ENCODE assay signal across 10 cellular contexts in the genomic region with DNA sequence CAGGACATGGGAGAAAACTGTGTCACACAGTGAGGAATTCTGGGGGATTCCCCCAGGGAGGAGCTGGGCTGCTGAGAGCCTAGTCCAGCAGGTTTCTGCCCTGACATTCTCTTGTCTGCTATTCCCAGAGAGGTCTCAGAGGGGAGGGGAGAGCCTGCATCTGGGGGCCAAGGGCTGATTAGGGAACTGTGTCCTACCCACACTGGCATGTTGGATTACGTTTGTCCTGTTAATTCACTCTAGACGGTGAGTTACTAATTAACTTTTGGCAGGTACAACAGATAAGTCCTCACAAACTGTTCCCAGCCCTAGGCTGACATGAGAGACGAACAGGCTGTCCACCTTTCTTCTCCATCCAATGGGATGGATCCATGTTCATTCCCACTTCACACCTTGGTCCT. TPM values are rescaled to one million over a fixed set of nuclear protein-coding genes. Genes with fewer than 3 reads are reported as not detected.
DNase-seq lines count a peak whose midpoint lies in the region; ATAC-seq and TF ChIP-seq lines count a peak whose summit lies in the region.
"Had no signal": no experiment of that assay in that cellular context is flagged by ENCODE, and none has a peak within 500 bp of the region (broad histone marks: within the 10 kb centered on the region; RNA-seq: fewer than 3 reads in every experiment).

No MANE protein-coding gene starts in this region.

- peaks cover 0 to 1% (median 0%) of the 10 kb centered on the region in 7 donors for H3K9me3 Mint-ChIP-seq in CD14-positive monocyte

- ATAC-seq in GM21390 (IDR thresholded peaks at IDR 0.05; ENCODE audit: unreplicated experiment) (no peak), GM21367 (IDR thresholded peaks at IDR 0.05; ENCODE audit: unreplicated experiment) (no peak)

- no peaks in the 10 kb centered on the region for H3K9me3 ChIP-seq in esophagus (ENCODE audit: control insufficient read depth in 2 of 2, insufficient read depth in 1 of 2, low read depth in 1 of 2, low read length in 1 of 2)
- no peaks in the 10 kb centered on the region for H3K9me3 ChIP-seq in sigmoid colon

- H3K36me3 ChIP-seq in esophagus (ENCODE audit: control insufficient read depth in 2 of 2, insufficient read depth in 2 of 2, low read length in 1 of 2), result peaks cover 0 to 11% of the 10 kb centered on the region in 2 donors
- H3K36me3 ChIP-seq in sigmoid colon, result peaks cover 0 to 5% (median 2%) of the 10 kb centered on the region in 4 donors

- H3K27ac Mint-ChIP-seq in CD14-positive monocyte, result peak overlapping the region; percentile 96 to 100 (median 99)

- H3K4me3 ChIP-seq in esophagus (ENCODE audit: low read depth in 1 of 2, low read length in 2 of 2) (no peak overlapping the region), sigmoid colon (no peak overlapping the region)

- H3K27ac ChIP-seq in RWPE1 (peak overlapping the region; percentile 99), esophagus (ENCODE audit: low read depth in 2 of 2, low read length in 1 of 2) (peak overlapping the region; percentile 99), sigmoid colon (peak overlapping the region; percentile 76 to 98 (median 91))

- H3K27me3 Mint-ChIP-seq in CD14-positive monocyte (ENCODE audit: low read depth in 3 of 3), result peaks cover 0 to 7% (median 2%) of the 10 kb centered on the region in 3 donors

- no peaks in the 10 kb centered on the region for H3K27me3 ChIP-seq in esophagus (ENCODE audit: control insufficient read depth in 1 of 2, insufficient read depth in 2 of 2, low read length in 2 of 2)
- no peaks in the 10 kb centered on the region for H3K27me3 ChIP-seq in sigmoid colon

- intact Hi-C loops in CD14-positive monocyte (cut with micrococcal nuclease) (no loop called here), sigmoid colon (cut with DNase I) (loop anchor here (5.0 kb wide), 3 partner anchors 110 to 195 kb away; a partner anchor contains a TSS)

- H3K4me3 Mint-ChIP-seq in CD14-positive monocyte, result no peak overlapping the region

- no peak for DNase-seq in CD14-positive monocyte (ENCODE audit: low spot score)
- no peak for DNase-seq in RWPE1 (ENCODE audit: low spot score)
- DNase-seq in sigmoid colon, result no peak
- DNase-seq in GM19238 (ENCODE audit: insufficient read length, low spot score), result no peak
- no peak for DNase-seq in NCI-H2107 (lab: John Stamatoyannopoulos, UW)
- DNase-seq: dermis blood vessel endothelial cell had no signal

- CTCF ChIA-PET in RWPE1 (lab: Yijun Ruan, JAX), result interaction anchor here (0.6 kb wide), 3 partner anchors 44 to 823 kb away, joined by 3 to 4 read pairs (median 3); no protein-coding TSS in a partner anchor

- TF ChIP-seq EP300 in sigmoid colon (IDR thresholded peaks at IDR 0.05), result no peak

- H3K36me3 Mint-ChIP-seq in CD14-positive monocyte, result peaks cover 44 to 60% of the 10 kb centered on the region in 2 donors

- 42 to 48% methylated on average over 3 of the region's 3 CpGs for WGBS in esophagus, 2 donors
- WGBS in sigmoid colon, 2 donors, result 18 to 68% methylated on average over 3 of the region's 3 CpGs

- no peak for TF ChIP-seq CTCF in CD14-positive monocyte (IDR thresholded peaks at IDR 0.05)
- no peak for TF ChIP-seq CTCF in RWPE1 (conservative IDR thresholded peaks at IDR 0.05; ENCODE audit: low read depth)
- no peak for TF ChIP-seq CTCF in sigmoid colon (IDR thresholded peaks at IDR 0.05)

- peak in 1 of 2 donors; percentile 22 for TF ChIP-seq POLR2A in sigmoid colon (IDR thresholded peaks at IDR 0.05)

- H3K4me1 Mint-ChIP-seq in CD14-positive monocyte, result peaks cover 75% of the 10 kb centered on the region

- POLR2A ChIA-PET in RWPE1 (lab: Yijun Ruan, JAX; ENCODE audit: low non-redundant PET), result no interaction called here

- H3K4me1 ChIP-seq in esophagus (ENCODE audit: control insufficient read depth in 2 of 2, insufficient read depth in 2 of 2, low read length in 1 of 2) (peaks cover 0 to 42% of the 10 kb centered on the region in 2 donors), sigmoid colon (peaks cover 0 to 55% (median 46%) of the 10 kb centered on the region in 4 donors)

RNA-seq across cellular contexts. Expression of a gene that starts 2.6 kb away (rescaled TPM):
- polyA plus RNA-seq in CD14-positive monocyte (1,000 to 10,000 TPM; 1,706 to 1,744 TPM), esophagus (100 to 1,000 TPM; 170 to 299 TPM), sigmoid colon (100 to 1,000 TPM; 303 to 575 (median 543) TPM)
- total RNA-seq in sigmoid colon, result 10 to 100 TPM; 32.9 to 41.5 (median 37.6) TPM

RNA-seq across cellular contexts. Expression of a gene that starts 29.2 kb away (rescaled TPM):
- 10 to 100 TPM; 48.0 to 52.1 TPM for polyA plus RNA-seq in CD14-positive monocyte
- 10 to 100 TPM; 10.1 to 16.0 TPM for polyA plus RNA-seq in esophagus
- total RNA-seq in sigmoid colon, result 10 to 100 TPM in 3 of 4 donors, 1 to 10 TPM in 1; 9.8 to 17.7 (median 13.1) TPM
- polyA plus RNA-seq in sigmoid colon, result 10 to 100 TPM in 1 of 3 donors, 1 to 10 TPM in 2; 3.0 to 22.7 (median 4.2) TPM

RNA-seq across cellular contexts. Expression of a gene that starts 40.5 kb away (rescaled TPM):
- polyA plus RNA-seq in CD14-positive monocyte (1,000 to 10,000 TPM; 2,617 to 4,047 TPM), esophagus (10 to 100 TPM; 17.0 to 20.6 TPM), sigmoid colon (100 to 1,000 TPM in 1 of 3 donors, 10 to 100 TPM in 2; 19.8 to 556 (median 41.4) TPM)
- 1 to 10 TPM in 2 of 4 donors, not detected in 2; 1.6 to 5.7 TPM for total RNA-seq in sigmoid colon
- total RNA-seq: Daoy, dermis blood vessel endothelial cell had no signal

RNA-seq across cellular contexts. Expression of a gene that starts 43.3 kb away (rescaled TPM):
- polyA plus RNA-seq in CD14-positive monocyte, result 10 to 100 TPM in 1 of 2 donors, 1 to 10 TPM in 1; 8.2 to 10.9 TPM
- 1 to 10 TPM; 5.3 to 5.9 TPM for polyA plus RNA-seq in esophagus
- 1 to 10 TPM; 1.9 to 5.4 (median 3.3) TPM for total RNA-seq in sigmoid colon
- polyA plus RNA-seq in sigmoid colon, result 10 to 100 TPM in 1 of 3 donors, 1 to 10 TPM in 2; 2.4 to 12.9 (median 9.7) TPM

Comparison
In these comparisons a context has a peak if more than half of its experiments do, and no peak if none do; other contexts are left out.
1. RNA of a gene that starts 40.5 kb away (polyA plus RNA-seq): 2,617 to 4,047 TPM in CD14-positive monocyte; 19.8 to 556 TPM in sigmoid colon and 17.0 to 20.6 TPM in esophagus; every median in the first group is over 4 times any median in the second.
2. Peak in every context shown above with its lines, with median percentiles within 50 percentile points of each other: H3K27ac ChIP-seq.